12 cellular contexts compared by ENCODE assay signal in the genomic region with DNA sequence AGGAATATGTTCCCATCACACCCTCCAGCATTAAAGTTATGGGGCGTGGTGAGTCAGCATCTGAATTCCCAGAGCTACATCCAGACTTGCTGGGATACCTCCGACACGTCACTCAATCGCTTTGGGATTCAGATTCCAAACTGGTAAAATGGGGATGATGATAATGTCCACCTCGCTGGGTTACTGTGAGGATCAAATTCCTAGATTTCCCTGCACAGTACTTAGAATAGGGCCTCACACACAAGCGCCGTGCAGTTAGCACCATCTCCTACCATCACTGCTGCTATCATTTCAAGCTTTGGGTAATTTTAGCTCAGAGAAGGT.
"Had no signal": no experiment of that assay in that cellular context is flagged by ENCODE, and none has a peak within 500 bp of the region (broad histone marks: within the 10 kb centered on the region; RNA-seq: fewer than 3 reads in every experiment).

No MANE protein-coding gene starts in this region.

- H3K4me2 ChIP-seq: hepatocyte had no signal

- DNase-seq: amniotic stem cell; effector memory CD4-positive, alpha-beta T cell; lower lobe of right lung had no signal

- H3K27ac ChIP-seq: cardiac muscle cell, hepatocyte, lower lobe of right lung, spleen, thoracic aorta had no signal

- H3K27me3 Mint-ChIP-seq: activated naive CD8-positive, alpha-beta T cell treated with anti-CD3 and anti-CD28 coated beads for 36 hours; activated T-helper 17 cell treated with anti-CD3 and anti-CD28 coated beads, Interleukin-2, amount 50 U/mL, for 72 hours; stimulated activated memory B cell treated with anti-CD40 and anti-IgM and Interleukin-4, amounts not matched to agents 10 μg/mL and 1 μg/mL and 100 μg/mL, for 72 hours had no signal

- H3K9me3 Mint-ChIP-seq: activated naive CD8-positive, alpha-beta T cell treated with anti-CD3 and anti-CD28 coated beads for 36 hours; activated T-helper 17 cell treated with anti-CD3 and anti-CD28 coated beads, Interleukin-2, amount 50 U/mL, for 72 hours; naive thymus-derived CD8-positive, alpha-beta T cell; stimulated activated memory B cell treated with anti-CD40 and anti-IgM and Interleukin-4, amounts not matched to agents 10 μg/mL and 1 μg/mL and 100 μg/mL, for 72 hours; T-helper 1 cell treated with Interleukin-12 subunit alpha and Interleukin-12 subunit beta and Interleukin-4 antibody, amounts not matched to agents 30 μg/mL and 1 μg/mL, for 36 hours had no signal

- H3K9me3 ChIP-seq: lower lobe of right lung, spleen, thoracic aorta had no signal

- H2AFZ ChIP-seq: hepatocyte had no signal

- H3K27ac Mint-ChIP-seq: activated naive CD8-positive, alpha-beta T cell treated with anti-CD3 and anti-CD28 coated beads for 36 hours; activated T-helper 17 cell treated with anti-CD3 and anti-CD28 coated beads, Interleukin-2, amount 50 U/mL, for 72 hours; stimulated activated memory B cell treated with anti-CD40 and anti-IgM and Interleukin-4, amounts not matched to agents 10 μg/mL and 1 μg/mL and 100 μg/mL, for 72 hours; T-helper 1 cell treated with Interleukin-12 subunit alpha and Interleukin-12 subunit beta and Interleukin-4 antibody, amounts not matched to agents 30 μg/mL and 1 μg/mL, for 36 hours had no signal

- H3K27me3 ChIP-seq: cardiac muscle cell, hepatocyte had no signal

- H3K4me3 ChIP-seq: cardiac muscle cell, hepatocyte, lower lobe of right lung, spleen, thoracic aorta had no signal

- H3K4me1 Mint-ChIP-seq: activated T-helper 17 cell treated with anti-CD3 and anti-CD28 coated beads, Interleukin-2, amount 50 U/mL, for 72 hours had no signal

- H3K4me3 Mint-ChIP-seq: activated naive CD8-positive, alpha-beta T cell treated with anti-CD3 and anti-CD28 coated beads for 36 hours; activated T-helper 17 cell treated with anti-CD3 and anti-CD28 coated beads, Interleukin-2, amount 50 U/mL, for 72 hours; naive thymus-derived CD8-positive, alpha-beta T cell; stimulated activated memory B cell treated with anti-CD40 and anti-IgM and Interleukin-4, amounts not matched to agents 10 μg/mL and 1 μg/mL and 100 μg/mL, for 72 hours; T-helper 1 cell treated with Interleukin-12 subunit alpha and Interleukin-12 subunit beta and Interleukin-4 antibody, amounts not matched to agents 30 μg/mL and 1 μg/mL, for 36 hours had no signal

- H3K36me3 ChIP-seq: cardiac muscle cell, spleen, thoracic aorta had no signal

- H3K36me3 Mint-ChIP-seq: activated naive CD8-positive, alpha-beta T cell treated with anti-CD3 and anti-CD28 coated beads for 36 hours; naive thymus-derived CD8-positive, alpha-beta T cell; stimulated activated memory B cell treated with anti-CD40 and anti-IgM and Interleukin-4, amounts not matched to agents 10 μg/mL and 1 μg/mL and 100 μg/mL, for 72 hours had no signal
